Comparison of ENCODE assay signal across 1 cellular context in the genomic region with DNA sequence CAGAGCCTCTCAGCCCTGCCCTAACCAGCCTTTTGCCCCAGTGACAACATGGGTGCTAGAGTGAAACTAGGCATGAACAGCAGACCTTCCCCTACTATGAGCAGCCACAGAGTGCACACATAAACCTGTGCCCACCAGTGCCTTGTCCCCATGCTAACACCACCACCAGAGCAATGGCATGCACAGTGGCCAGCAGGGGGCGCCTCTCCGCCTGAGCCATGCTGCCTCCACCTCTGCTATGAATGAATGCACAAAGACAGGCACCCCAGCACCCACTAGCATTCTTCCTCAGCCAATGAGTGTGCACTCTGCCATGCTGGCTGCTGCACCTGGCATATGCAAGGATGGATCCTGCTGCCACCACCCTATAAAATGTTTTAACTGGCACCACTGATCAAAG.
TF ChIP-seq lines count a peak whose summit lies in the region.

No MANE protein-coding gene starts in this region.

TF ChIP-seq in SK-N-SH, 30 proteins besides CTCF, POLR2A, EP300 and RAD21 (continued from another document):
- TF ChIP-seq EZH2phosphoT487 (IDR thresholded peaks at IDR 0.05; ENCODE audit: borderline replicate concordance, low read depth) (no peak), YY1 (IDR thresholded peaks at IDR 0.05; ENCODE audit: low read depth) (no peak), NRF1 (IDR thresholded peaks at IDR 0.05; ENCODE audit: low read depth, low read length) (no peak), TAF1 (IDR thresholded peaks at IDR 0.05; ENCODE audit: borderline replicate concordance, low read depth, low read length) (no peak), FOXM1 (IDR thresholded peaks at IDR 0.05; ENCODE audit: low read depth) (no peak), MXI1 (IDR thresholded peaks at IDR 0.05; ENCODE audit: low read depth, low read length) (no peak), GATA2 (CRISPR knock-in tag; IDR thresholded peaks at IDR 0.05) (no peak), TCF12 (IDR thresholded peaks at IDR 0.05) (no peak), TEAD4 (IDR thresholded peaks at IDR 0.05; ENCODE audit: borderline replicate concordance, insufficient read depth) (no peak), CHD2 (IDR thresholded peaks at IDR 0.05; ENCODE audit: low read length, partially characterized antibody) (no peak)
- TF ChIP-seq, protein P1, sequence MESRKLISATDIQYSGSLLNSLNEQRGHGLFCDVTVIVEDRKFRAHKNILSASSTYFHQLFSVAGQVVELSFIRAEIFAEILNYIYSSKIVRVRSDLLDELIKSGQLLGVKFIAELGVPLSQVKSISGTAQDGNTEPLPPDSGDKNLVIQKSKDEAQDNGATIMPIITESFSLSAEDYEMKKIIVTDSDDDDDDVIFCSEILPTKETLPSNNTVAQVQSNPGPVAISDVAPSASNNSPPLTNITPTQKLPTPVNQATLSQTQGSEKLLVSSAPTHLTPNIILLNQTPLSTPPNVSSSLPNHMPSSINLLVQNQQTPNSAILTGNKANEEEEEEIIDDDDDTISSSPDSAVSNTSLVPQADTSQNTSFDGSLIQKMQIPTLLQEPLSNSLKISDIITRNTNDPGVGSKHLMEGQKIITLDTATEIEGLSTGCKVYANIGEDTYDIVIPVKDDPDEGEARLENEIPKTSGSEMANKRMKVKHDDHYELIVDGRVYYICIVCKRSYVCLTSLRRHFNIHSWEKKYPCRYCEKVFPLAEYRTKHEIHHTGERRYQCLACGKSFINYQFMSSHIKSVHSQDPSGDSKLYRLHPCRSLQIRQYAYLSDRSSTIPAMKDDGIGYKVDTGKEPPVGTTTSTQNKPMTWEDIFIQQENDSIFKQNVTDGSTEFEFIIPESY (IDR thresholded peaks at IDR 0.05; ENCODE audit: borderline replicate concordance, low read depth), result no peak
- TF ChIP-seq, protein P2, sequence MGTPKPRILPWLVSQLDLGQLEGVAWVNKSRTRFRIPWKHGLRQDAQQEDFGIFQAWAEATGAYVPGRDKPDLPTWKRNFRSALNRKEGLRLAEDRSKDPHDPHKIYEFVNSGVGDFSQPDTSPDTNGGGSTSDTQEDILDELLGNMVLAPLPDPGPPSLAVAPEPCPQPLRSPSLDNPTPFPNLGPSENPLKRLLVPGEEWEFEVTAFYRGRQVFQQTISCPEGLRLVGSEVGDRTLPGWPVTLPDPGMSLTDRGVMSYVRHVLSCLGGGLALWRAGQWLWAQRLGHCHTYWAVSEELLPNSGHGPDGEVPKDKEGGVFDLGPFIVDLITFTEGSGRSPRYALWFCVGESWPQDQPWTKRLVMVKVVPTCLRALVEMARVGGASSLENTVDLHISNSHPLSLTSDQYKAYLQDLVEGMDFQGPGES (IDR thresholded peaks at IDR 0.05; ENCODE audit: low read depth, low read length), result no peak
TF ChIP-seq in SK-N-SH: peak in this region for 0.
